Comparison of ENCODE assay signal across 1 cellular context in the genomic region with DNA sequence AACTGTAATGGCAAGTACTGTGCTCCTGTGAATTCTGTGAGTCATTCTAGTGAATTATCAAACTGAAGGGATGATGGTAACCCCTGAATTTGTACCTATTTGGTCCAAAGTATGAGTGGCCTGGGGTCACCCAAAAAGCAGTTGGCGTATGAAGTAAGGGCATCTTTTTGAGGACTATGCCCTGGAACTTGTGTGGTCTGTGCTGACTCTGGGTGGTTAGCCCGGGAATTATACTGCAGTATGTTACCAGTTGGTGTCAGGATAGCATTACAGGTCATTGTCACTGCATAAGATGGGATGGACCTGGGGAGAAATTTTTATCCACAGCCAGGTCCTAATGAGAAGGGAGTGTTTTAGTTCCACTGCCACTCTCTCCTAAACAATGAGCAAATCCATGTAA.
TF ChIP-seq lines count a peak whose summit lies in the region.

No MANE protein-coding gene starts in this region.

TF ChIP-seq in GM23338, 12 proteins besides CTCF, POLR2A, EP300 and RAD21 (continued from another document):
- TF ChIP-seq, protein P1, sequence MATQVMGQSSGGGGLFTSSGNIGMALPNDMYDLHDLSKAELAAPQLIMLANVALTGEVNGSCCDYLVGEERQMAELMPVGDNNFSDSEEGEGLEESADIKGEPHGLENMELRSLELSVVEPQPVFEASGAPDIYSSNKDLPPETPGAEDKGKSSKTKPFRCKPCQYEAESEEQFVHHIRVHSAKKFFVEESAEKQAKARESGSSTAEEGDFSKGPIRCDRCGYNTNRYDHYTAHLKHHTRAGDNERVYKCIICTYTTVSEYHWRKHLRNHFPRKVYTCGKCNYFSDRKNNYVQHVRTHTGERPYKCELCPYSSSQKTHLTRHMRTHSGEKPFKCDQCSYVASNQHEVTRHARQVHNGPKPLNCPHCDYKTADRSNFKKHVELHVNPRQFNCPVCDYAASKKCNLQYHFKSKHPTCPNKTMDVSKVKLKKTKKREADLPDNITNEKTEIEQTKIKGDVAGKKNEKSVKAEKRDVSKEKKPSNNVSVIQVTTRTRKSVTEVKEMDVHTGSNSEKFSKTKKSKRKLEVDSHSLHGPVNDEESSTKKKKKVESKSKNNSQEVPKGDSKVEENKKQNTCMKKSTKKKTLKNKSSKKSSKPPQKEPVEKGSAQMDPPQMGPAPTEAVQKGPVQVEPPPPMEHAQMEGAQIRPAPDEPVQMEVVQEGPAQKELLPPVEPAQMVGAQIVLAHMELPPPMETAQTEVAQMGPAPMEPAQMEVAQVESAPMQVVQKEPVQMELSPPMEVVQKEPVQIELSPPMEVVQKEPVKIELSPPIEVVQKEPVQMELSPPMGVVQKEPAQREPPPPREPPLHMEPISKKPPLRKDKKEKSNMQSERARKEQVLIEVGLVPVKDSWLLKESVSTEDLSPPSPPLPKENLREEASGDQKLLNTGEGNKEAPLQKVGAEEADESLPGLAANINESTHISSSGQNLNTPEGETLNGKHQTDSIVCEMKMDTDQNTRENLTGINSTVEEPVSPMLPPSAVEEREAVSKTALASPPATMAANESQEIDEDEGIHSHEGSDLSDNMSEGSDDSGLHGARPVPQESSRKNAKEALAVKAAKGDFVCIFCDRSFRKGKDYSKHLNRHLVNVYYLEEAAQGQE (IDR thresholded peaks at IDR 0.05; ENCODE audit: unreplicated experiment), result no peak
- TF ChIP-seq NANOG (IDR thresholded peaks at IDR 0.05; ENCODE audit: borderline replicate concordance) (no peak), STAT1 (IDR thresholded peaks at IDR 0.05; ENCODE audit: unreplicated experiment) (no peak), CREB1 (CRISPR knock-in tag; IDR thresholded peaks at IDR 0.05; ENCODE audit: low read depth) (no peak), EZH2 (IDR thresholded peaks at IDR 0.05; ENCODE audit: low read depth, unreplicated experiment) (no peak), JUNB (IDR thresholded peaks at IDR 0.05; ENCODE audit: unreplicated experiment) (no peak), ZNF331 (CRISPR knock-in tag; IDR thresholded peaks at IDR 0.05; ENCODE audit: low read depth) (no peak), ZNF114 (CRISPR knock-in tag; IDR thresholded peaks at IDR 0.05) (no peak)
- TF ChIP-seq, protein P2, sequence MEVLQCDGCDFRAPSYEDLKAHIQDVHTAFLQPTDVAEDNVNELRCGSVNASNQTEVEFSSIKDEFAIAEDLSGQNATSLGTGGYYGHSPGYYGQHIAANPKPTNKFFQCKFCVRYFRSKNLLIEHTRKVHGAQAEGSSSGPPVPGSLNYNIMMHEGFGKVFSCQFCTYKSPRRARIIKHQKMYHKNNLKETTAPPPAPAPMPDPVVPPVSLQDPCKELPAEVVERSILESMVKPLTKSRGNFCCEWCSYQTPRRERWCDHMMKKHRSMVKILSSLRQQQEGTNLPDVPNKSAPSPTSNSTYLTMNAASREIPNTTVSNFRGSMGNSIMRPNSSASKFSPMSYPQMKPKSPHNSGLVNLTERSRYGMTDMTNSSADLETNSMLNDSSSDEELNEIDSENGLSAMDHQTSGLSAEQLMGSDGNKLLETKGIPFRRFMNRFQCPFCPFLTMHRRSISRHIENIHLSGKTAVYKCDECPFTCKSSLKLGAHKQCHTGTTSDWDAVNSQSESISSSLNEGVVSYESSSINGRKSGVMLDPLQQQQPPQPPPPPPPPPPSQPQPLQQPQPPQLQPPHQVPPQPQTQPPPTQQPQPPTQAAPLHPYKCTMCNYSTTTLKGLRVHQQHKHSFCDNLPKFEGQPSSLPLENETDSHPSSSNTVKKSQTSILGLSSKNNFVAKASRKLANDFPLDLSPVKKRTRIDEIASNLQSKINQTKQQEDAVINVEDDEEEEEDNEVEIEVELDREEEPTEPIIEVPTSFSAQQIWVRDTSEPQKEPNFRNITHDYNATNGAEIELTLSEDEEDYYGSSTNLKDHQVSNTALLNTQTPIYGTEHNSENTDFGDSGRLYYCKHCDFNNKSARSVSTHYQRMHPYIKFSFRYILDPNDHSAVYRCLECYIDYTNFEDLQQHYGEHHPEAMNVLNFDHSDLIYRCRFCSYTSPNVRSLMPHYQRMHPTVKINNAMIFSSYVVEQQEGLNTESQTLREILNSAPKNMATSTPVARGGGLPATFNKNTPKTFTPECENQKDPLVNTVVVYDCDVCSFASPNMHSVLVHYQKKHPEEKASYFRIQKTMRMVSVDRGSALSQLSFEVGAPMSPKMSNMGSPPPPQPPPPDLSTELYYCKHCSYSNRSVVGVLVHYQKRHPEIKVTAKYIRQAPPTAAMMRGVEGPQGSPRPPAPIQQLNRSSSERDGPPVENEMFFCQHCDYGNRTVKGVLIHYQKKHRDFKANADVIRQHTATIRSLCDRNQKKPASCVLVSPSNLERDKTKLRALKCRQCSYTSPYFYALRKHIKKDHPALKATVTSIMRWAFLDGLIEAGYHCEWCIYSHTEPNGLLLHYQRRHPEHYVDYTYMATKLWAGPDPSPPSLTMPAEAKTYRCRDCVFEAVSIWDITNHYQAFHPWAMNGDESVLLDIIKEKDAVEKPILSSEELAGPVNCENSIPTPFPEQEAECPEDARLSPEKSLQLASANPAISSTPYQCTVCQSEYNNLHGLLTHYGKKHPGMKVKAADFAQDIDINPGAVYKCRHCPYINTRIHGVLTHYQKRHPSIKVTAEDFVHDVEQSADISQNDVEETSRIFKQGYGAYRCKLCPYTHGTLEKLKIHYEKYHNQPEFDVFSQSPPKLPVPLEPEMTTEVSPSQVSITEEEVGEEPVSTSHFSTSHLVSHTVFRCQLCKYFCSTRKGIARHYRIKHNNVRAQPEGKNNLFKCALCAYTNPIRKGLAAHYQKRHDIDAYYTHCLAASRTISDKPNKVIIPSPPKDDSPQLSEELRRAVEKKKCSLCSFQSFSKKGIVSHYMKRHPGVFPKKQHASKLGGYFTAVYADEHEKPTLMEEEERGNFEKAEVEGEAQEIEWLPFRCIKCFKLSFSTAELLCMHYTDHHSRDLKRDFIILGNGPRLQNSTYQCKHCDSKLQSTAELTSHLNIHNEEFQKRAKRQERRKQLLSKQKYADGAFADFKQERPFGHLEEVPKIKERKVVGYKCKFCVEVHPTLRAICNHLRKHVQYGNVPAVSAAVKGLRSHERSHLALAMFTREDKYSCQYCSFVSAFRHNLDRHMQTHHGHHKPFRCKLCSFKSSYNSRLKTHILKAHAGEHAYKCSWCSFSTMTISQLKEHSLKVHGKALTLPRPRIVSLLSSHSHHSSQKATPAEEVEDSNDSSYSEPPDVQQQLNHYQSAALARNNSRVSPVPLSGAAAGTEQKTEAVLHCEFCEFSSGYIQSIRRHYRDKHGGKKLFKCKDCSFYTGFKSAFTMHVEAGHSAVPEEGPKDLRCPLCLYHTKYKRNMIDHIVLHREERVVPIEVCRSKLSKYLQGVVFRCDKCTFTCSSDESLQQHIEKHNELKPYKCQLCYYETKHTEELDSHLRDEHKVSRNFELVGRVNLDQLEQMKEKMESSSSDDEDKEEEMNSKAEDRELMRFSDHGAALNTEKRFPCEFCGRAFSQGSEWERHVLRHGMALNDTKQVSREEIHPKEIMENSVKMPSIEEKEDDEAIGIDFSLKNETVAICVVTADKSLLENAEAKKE (CRISPR knock-in tag; IDR thresholded peaks at IDR 0.05), result no peak
TF ChIP-seq in GM23338: peak in this region for 0.
